ENCODE assay signal across 11 cellular contexts in genomic region chr15:38647683-38648082, GRCh38.
A peak's percentile ranks its signal among the peaks of the same experiment; 100 is the strongest.
DNase-seq lines count a peak whose midpoint lies in the region; ATAC-seq, FAIRE-seq and TF ChIP-seq lines count a peak whose summit lies in the region.
"Had no signal": no experiment of that assay in that cellular context is flagged by ENCODE, and none has a peak within 500 bp of the region (broad histone marks: within the 10 kb centered on the region; RNA-seq: fewer than 3 reads in every experiment).

No MANE protein-coding gene starts in this region.

- H3K27ac Mint-ChIP-seq in activated CD4-positive, alpha-beta T cell treated with anti-CD3 and anti-CD28 coated beads, Interleukin-2, amount 10 ng/mL, durations not matched to agents 7 days and 5 days: peak overlapping the region; percentile 70
- no peak overlapping the region for H3K27ac Mint-ChIP-seq in activated CD8-positive, alpha-beta memory T cell treated with anti-CD3 and anti-CD28 coated beads, Interleukin-2, amount 10 ng/mL, durations not matched to agents 7 days and 5 days

- peaks cover 11% of the 10 kb centered on the region for H3K9me3 Mint-ChIP-seq in activated CD4-positive, alpha-beta T cell treated with anti-CD3 and anti-CD28 coated beads, Interleukin-2, amount 10 ng/mL, durations not matched to agents 7 days and 5 days
- no peaks in the 10 kb centered on the region for H3K9me3 Mint-ChIP-seq in activated CD8-positive, alpha-beta memory T cell treated with anti-CD3 and anti-CD28 coated beads, Interleukin-2, amount 10 ng/mL, durations not matched to agents 7 days and 5 days (ENCODE audit: low read depth)

- no peak for TF ChIP-seq POLR2A in GM12892 (IDR thresholded peaks at IDR 0.05; ENCODE audit: low read depth, low read length)

- H3K4me3 Mint-ChIP-seq in activated CD4-positive, alpha-beta T cell treated with anti-CD3 and anti-CD28 coated beads, Interleukin-2, amount 10 ng/mL, durations not matched to agents 7 days and 5 days: no peak overlapping the region
- no peak overlapping the region for H3K4me3 Mint-ChIP-seq in activated CD8-positive, alpha-beta memory T cell treated with anti-CD3 and anti-CD28 coated beads, Interleukin-2, amount 10 ng/mL, durations not matched to agents 7 days and 5 days

- CTCF ChIA-PET in activated CD4-positive, alpha-beta T cell treated with anti-CD3 and anti-CD28 coated beads, Interleukin-2, amount 10 ng/mL, durations not matched to agents 7 days and 5 days (lab: Charles Lee): interaction anchor here (0.6 to 1.7 kb wide), 7 partner anchors 10 to 106 kb away, joined by 3 to 9 read pairs (median 4); partner anchors contain the start of gene RASGRP1
- CTCF ChIA-PET in Panc1 (lab: Charles Lee): no interaction called here
- CTCF ChIA-PET in activated CD8-positive, alpha-beta memory T cell treated with anti-CD3 and anti-CD28 coated beads, Interleukin-2, amount 10 ng/mL, durations not matched to agents 7 days and 5 days (lab: Charles Lee): interaction anchor here (1.0 to 15.7 kb wide), 5 partner anchors 23 to 84 kb away, joined by 5 to 178 read pairs (median 102); partner anchors contain the start of gene RASGRP1

- H3K36me3 Mint-ChIP-seq in activated CD4-positive, alpha-beta T cell treated with anti-CD3 and anti-CD28 coated beads, Interleukin-2, amount 10 ng/mL, durations not matched to agents 7 days and 5 days (ENCODE audit: low read depth): peaks cover 23% of the 10 kb centered on the region
- peaks cover 9% of the 10 kb centered on the region for H3K36me3 Mint-ChIP-seq in activated CD8-positive, alpha-beta memory T cell treated with anti-CD3 and anti-CD28 coated beads, Interleukin-2, amount 10 ng/mL, durations not matched to agents 7 days and 5 days

- BruUV-seq in Panc1 (replicated peaks; lab: Mats Ljungman, UMichigan): no TSS peak

- H3K4me1 ChIP-seq in Panc1 (ENCODE audit: control insufficient read depth, insufficient read depth, low read length) (no peaks in the 10 kb centered on the region), small intestine (ENCODE audit: control insufficient read depth in 2 of 2, insufficient read depth in 1 of 2, low read depth in 1 of 2, low read length in 1 of 2) (no peaks in the 10 kb centered on the region)
- H3K4me1 ChIP-seq: uterus had no signal

- DNase-seq in activated CD4-positive, alpha-beta T cell treated with anti-CD3 and anti-CD28 coated beads, Interleukin-2, amount 10 ng/mL, durations not matched to agents 7 days and 5 days: no peak
- DNase-seq in activated CD4-positive, alpha-beta T cell treated with anti-CD3 and anti-CD28 coated beads, Interleukin-2, amount 50 U/mL, for 4 hours: no peak
- no peak for DNase-seq in Panc1 (ENCODE audit: low read depth, low spot score)
- peak; percentile 51 for DNase-seq in fibroblast of pulmonary artery (ENCODE audit: low read depth)
- DNase-seq in small intestine: peak; percentile 43
- no peak for DNase-seq in GM12892 (ENCODE audit: insufficient read length)
- no peak for DNase-seq in activated CD8-positive, alpha-beta memory T cell treated with anti-CD3 and anti-CD28 coated beads, Interleukin-2, amount 10 ng/mL, durations not matched to agents 7 days and 5 days
- DNase-seq in stimulated activated naive CD8-positive, alpha-beta T cell treated with anti-CD3 and anti-CD28 coated beads, Interleukin-15, Interleukin-2, amounts not matched to agents 100 U/mL and 50 U/mL, for 24 hours: no peak
- DNase-seq: foreskin melanocyte, NCI-H187, uterus had no signal

- H3K27me3 ChIP-seq in Panc1 (ENCODE audit: control insufficient read depth, insufficient read depth, low read length): no peaks in the 10 kb centered on the region
- H3K27me3 ChIP-seq in small intestine (ENCODE audit: control insufficient read depth in 2 of 2, insufficient read depth in 2 of 2, low read length in 2 of 2): no peaks in the 10 kb centered on the region
- H3K27me3 ChIP-seq: uterus had no signal

- H3K4me3 ChIP-seq in Panc1 (ENCODE audit: low read depth in 2 of 2, low read length in 2 of 2): no peak overlapping the region
- H3K4me3 ChIP-seq in fibroblast of pulmonary artery (replicated peaks; ENCODE audit: low read depth, low read length): no peak overlapping the region
- H3K4me3 ChIP-seq in small intestine (ENCODE audit: low read depth in 1 of 2, low read length in 2 of 2): no peak overlapping the region
- H3K4me3 ChIP-seq: uterus had no signal

- in situ Hi-C loops in Panc1 (cut with HindIII; ENCODE audit: low pct_unique_long_range_greater_than_20kb, low sequenced_read_pairs): no loop called here

- H3K36me3 ChIP-seq in Panc1 (ENCODE audit: control insufficient read depth, insufficient read depth, low read length) (no peaks in the 10 kb centered on the region), small intestine (ENCODE audit: control insufficient read depth in 2 of 2, insufficient read depth in 2 of 2, low read length in 2 of 2) (no peaks in the 10 kb centered on the region)
- H3K36me3 ChIP-seq: uterus had no signal

- H3K9me3 ChIP-seq in Panc1 (ENCODE audit: control insufficient read depth, insufficient read depth, low read depth, low read length) (0 out of 2 replicates have a peak, but pooled peaks cover 5% of the 10 kb centered on the region), small intestine (ENCODE audit: control insufficient read depth, low read depth) (no peaks in the 10 kb centered on the region)
- H3K9me3 ChIP-seq: uterus had no signal

- TF ChIP-seq CTCF in Panc1 (IDR thresholded peaks at IDR 0.05) (peak; percentile 35; the same call in 1 of the 2 replicates), fibroblast of pulmonary artery (IDR thresholded peaks at IDR 0.05; ENCODE audit: low read length, missing control alignments) (peak; percentile 60)

- peaks cover 74% of the 10 kb centered on the region for H3K4me1 Mint-ChIP-seq in activated CD4-positive, alpha-beta T cell treated with anti-CD3 and anti-CD28 coated beads, Interleukin-2, amount 10 ng/mL, durations not matched to agents 7 days and 5 days
- H3K4me1 Mint-ChIP-seq in activated CD8-positive, alpha-beta memory T cell treated with anti-CD3 and anti-CD28 coated beads, Interleukin-2, amount 10 ng/mL, durations not matched to agents 7 days and 5 days: peaks cover 58% of the 10 kb centered on the region

- no peak overlapping the region for H3K27ac ChIP-seq in Panc1 (ENCODE audit: low read length)
- H3K27ac ChIP-seq in small intestine (ENCODE audit: low read depth in 1 of 2, low read length in 1 of 2): no peak overlapping the region
- H3K27ac ChIP-seq: uterus had no signal

- H3K27me3 Mint-ChIP-seq in activated CD4-positive, alpha-beta T cell treated with anti-CD3 and anti-CD28 coated beads, Interleukin-2, amount 10 ng/mL, durations not matched to agents 7 days and 5 days: no peaks in the 10 kb centered on the region
- H3K27me3 Mint-ChIP-seq in activated CD8-positive, alpha-beta memory T cell treated with anti-CD3 and anti-CD28 coated beads, Interleukin-2, amount 10 ng/mL, durations not matched to agents 7 days and 5 days: no peaks in the 10 kb centered on the region

- intact Hi-C loops in Panc1 (cut with micrococcal nuclease; ENCODE audit: unreplicated experiment): no loop called here

- POLR2A ChIA-PET in activated CD4-positive, alpha-beta T cell treated with anti-CD3 and anti-CD28 coated beads, Interleukin-2, amount 10 ng/mL, durations not matched to agents 7 days and 5 days (lab: Charles Lee): interaction anchor here (1.5 kb wide), 1 partner anchor 84 kb away, joined by 3 read pairs; the partner anchor contains the start of gene RASGRP1
- POLR2A ChIA-PET in Panc1 (lab: Charles Lee): interaction anchor here (0.6 kb wide), 1 partner anchor 27 kb away, joined by 4 read pairs; no protein-coding TSS in a partner anchor

- peak; percentile 62; the same call in 1 of the 2 replicates for ATAC-seq in Panc1
- ATAC-seq in activated CD8-positive, alpha-beta memory T cell treated with anti-CD3 and anti-CD28 coated beads, Interleukin-2, amount 10 ng/mL, durations not matched to agents 7 days and 5 days: no peak
- ATAC-seq in stimulated activated naive CD8-positive, alpha-beta T cell treated with anti-CD3 and anti-CD28 coated beads, Interleukin-15, Interleukin-2, amounts not matched to agents 100 U/mL and 50 U/mL, for 24 hours: no peak

- no peak for FAIRE-seq in small intestine (lab: Jason Lieb, UNC)
- no peak for FAIRE-seq in GM12892 (lab: Jason Lieb, UNC)

Comparison
In these comparisons a context has a peak if more than half of its experiments do, and no peak if none do; other contexts are left out.
1. DNase-seq: peak in fibroblast of pulmonary artery (single experiment) and small intestine (single experiment); none in activated CD4-positive, alpha-beta T cell treated with anti-CD3 and anti-CD28 coated beads, Interleukin-2, amount 10 ng/mL, durations not matched to agents 7 days and 5 days (single experiment), activated CD4-positive, alpha-beta T cell treated with anti-CD3 and anti-CD28 coated beads, Interleukin-2, amount 50 U/mL, for 4 hours (0 of 2), Panc1 (single experiment), GM12892 (single experiment), activated CD8-positive, alpha-beta memory T cell treated with anti-CD3 and anti-CD28 coated beads, Interleukin-2, amount 10 ng/mL, durations not matched to agents 7 days and 5 days (single experiment) and stimulated activated naive CD8-positive, alpha-beta T cell treated with anti-CD3 and anti-CD28 coated beads, Interleukin-15, Interleukin-2, amounts not matched to agents 100 U/mL and 50 U/mL, for 24 hours (single experiment).